In genomic region chr5:104569621-104570020, GRCh38 we compare ENCODE assay signal across 22 cellular contexts.
"Had no signal": no experiment of that assay in that cellular context is flagged by ENCODE, and none has a peak within 500 bp of the region (broad histone marks: within the 10 kb centered on the region; RNA-seq: fewer than 3 reads in every experiment).

No MANE protein-coding gene starts in this region.

- H3K4me3 ChIP-seq: ascending aorta had no signal

- H3K9ac ChIP-seq: SK-N-SH had no signal

- H3K36me3 ChIP-seq: ascending aorta had no signal

- H3K27me3 ChIP-seq: ascending aorta had no signal

- DNase-seq: activated CD4-positive, alpha-beta memory T cell treated with anti-CD3 and anti-CD28 coated beads, Interleukin-2, amount 10 ng/mL, durations not matched to agents 7 days and 5 days; activated CD4-positive, alpha-beta T cell treated with anti-CD3 and anti-CD28 coated beads for 36 hours; activated CD4-positive, alpha-beta T cell treated with anti-CD3 and anti-CD28 coated beads, Interleukin-2, amount 50 U/mL, for 1 hour; activated CD8-positive, alpha-beta memory T cell treated with anti-CD3 and anti-CD28 coated beads, Interleukin-2, amount 50 U/mL, for 48 hours; activated naive CD4-positive, alpha-beta T cell; activated T-cell treated with anti-CD3 and anti-CD28 coated beads, Interleukin-2, amount 50 U/mL, for 1 hour; amniotic stem cell; Karpas-422; NCI-H1105 treated with DMSO at 0.1 percent for 48 hours; NCI-H1436 treated with DMSO at 0.1 percent for 48 hours; NCI-H187; NCI-H2081 treated with DMSO at 0.1 percent for 48 hours; NCI-H446 treated with DMSO at 0.1 percent for 48 hours; NCI-H524 treated with DMSO at 0.1 percent for 48 hours; NCI-H774; RPMI8226; SK-N-SH; T-helper 1 cell had no signal

- H3K9me3 ChIP-seq: ascending aorta, SK-N-SH had no signal

- H3K9me2 ChIP-seq: SK-N-SH had no signal

- H3K4me1 ChIP-seq: ascending aorta had no signal

- ATAC-seq: activated CD4-positive, alpha-beta T cell treated with anti-CD3 and anti-CD28 coated beads for 36 hours; Panc1; Right ventricle myocardium inferior had no signal

- H3K27ac ChIP-seq: ascending aorta, VCaP had no signal

- H3K4me2 ChIP-seq: SK-N-SH had no signal
